In genomic region chr16:21625026-21625425, GRCh38 we compare ENCODE assay signal across 19 cellular contexts. TPM values are rescaled to one million over a fixed set of nuclear protein-coding genes. Genes with fewer than 3 reads are reported as not detected.
"Had no signal": no experiment of that assay in that cellular context is flagged by ENCODE, and none has a peak within 500 bp of the region (broad histone marks: within the 10 kb centered on the region; RNA-seq: fewer than 3 reads in every experiment).

No MANE protein-coding gene starts in this region.

- H3K4me3 ChIP-seq: psoas muscle, testis, upper lobe of right lung had no signal

- H3K27ac Mint-ChIP-seq: activated CD4-positive, alpha-beta T cell treated with anti-CD3 and anti-CD28 coated beads for 36 hours; stimulated activated naive CD8-positive, alpha-beta T cell treated with anti-CD3 and anti-CD28 coated beads, Interleukin-15, Interleukin-2, amounts not matched to agents 100 ng/mL and 50 ng/mL, for 24 hours had no signal

- H3K27ac ChIP-seq: psoas muscle, testis, upper lobe of right lung, VCaP had no signal

- H3K27me3 Mint-ChIP-seq: activated CD4-positive, alpha-beta T cell treated with anti-CD3 and anti-CD28 coated beads for 36 hours; stimulated activated naive CD8-positive, alpha-beta T cell treated with anti-CD3 and anti-CD28 coated beads, Interleukin-15, Interleukin-2, amounts not matched to agents 100 ng/mL and 50 ng/mL, for 24 hours had no signal

- DNase-seq: activated CD4-positive, alpha-beta T cell treated with anti-CD3 and anti-CD28 coated beads for 36 hours; activated CD8-positive, alpha-beta T cell treated with anti-CD3 and anti-CD28 coated beads, Interleukin-2, amount 10 ng/mL, durations not matched to agents 7 days and 5 days; activated naive CD4-positive, alpha-beta T cell treated with anti-CD3 and anti-CD28 coated beads, Interleukin-2, amount 50 U/mL, for 16 hours; central memory CD4-positive, alpha-beta T cell; cortex of kidney; effector memory CD4-positive, alpha-beta T cell; immature natural killer cell; mammary epithelial cell; natural killer cell; occipital lobe; psoas muscle; stimulated activated CD4-positive, alpha-beta T cell treated with anti-CD3 and anti-CD28 coated beads, Interleukin-2, amount 100 ng/mL, for 48 hours; stimulated activated CD8-positive, alpha-beta memory T cell treated with anti-CD3 and anti-CD28 coated beads, Interleukin-4, amount 100 ng/mL, for 48 hours; T1000; testis; upper lobe of right lung had no signal

- H3K4me3 Mint-ChIP-seq: activated CD4-positive, alpha-beta T cell treated with anti-CD3 and anti-CD28 coated beads for 36 hours; activated CD8-positive, alpha-beta T cell treated with anti-CD3 and anti-CD28 coated beads, Interleukin-2, amount 10 ng/mL, durations not matched to agents 7 days and 5 days; immature natural killer cell; natural killer cell; stimulated activated naive CD8-positive, alpha-beta T cell treated with anti-CD3 and anti-CD28 coated beads, Interleukin-15, Interleukin-2, amounts not matched to agents 100 ng/mL and 50 ng/mL, for 24 hours had no signal

- H3K27me3 ChIP-seq: testis, upper lobe of right lung had no signal

- H3K9me3 Mint-ChIP-seq: immature natural killer cell; natural killer cell; stimulated activated naive CD8-positive, alpha-beta T cell treated with anti-CD3 and anti-CD28 coated beads, Interleukin-15, Interleukin-2, amounts not matched to agents 100 ng/mL and 50 ng/mL, for 24 hours had no signal

- H3K9me3 ChIP-seq: psoas muscle, testis, upper lobe of right lung had no signal

- H3K4me1 ChIP-seq: testis had no signal

RNA-seq across cellular contexts. Expression of gene IGSF6, which starts 27.4 kb away (rescaled TPM):
- total RNA-seq: glomerular endothelial cell, mammary epithelial cell had no signal
- polyA plus RNA-seq: mammary epithelial cell had no signal

RNA-seq across cellular contexts. Expression of gene OTOA, which starts 38.7 kb away (rescaled TPM):
- total RNA-seq: activated CD8-positive, alpha-beta T cell treated with anti-CD3 and anti-CD28 coated beads, Interleukin-2, amount 10 ng/mL, durations not matched to agents 7 days and 5 days had no signal
- polyA plus RNA-seq: immature natural killer cell had no signal
